Comparison of ENCODE assay signal across 8 cellular contexts in the genomic region with DNA sequence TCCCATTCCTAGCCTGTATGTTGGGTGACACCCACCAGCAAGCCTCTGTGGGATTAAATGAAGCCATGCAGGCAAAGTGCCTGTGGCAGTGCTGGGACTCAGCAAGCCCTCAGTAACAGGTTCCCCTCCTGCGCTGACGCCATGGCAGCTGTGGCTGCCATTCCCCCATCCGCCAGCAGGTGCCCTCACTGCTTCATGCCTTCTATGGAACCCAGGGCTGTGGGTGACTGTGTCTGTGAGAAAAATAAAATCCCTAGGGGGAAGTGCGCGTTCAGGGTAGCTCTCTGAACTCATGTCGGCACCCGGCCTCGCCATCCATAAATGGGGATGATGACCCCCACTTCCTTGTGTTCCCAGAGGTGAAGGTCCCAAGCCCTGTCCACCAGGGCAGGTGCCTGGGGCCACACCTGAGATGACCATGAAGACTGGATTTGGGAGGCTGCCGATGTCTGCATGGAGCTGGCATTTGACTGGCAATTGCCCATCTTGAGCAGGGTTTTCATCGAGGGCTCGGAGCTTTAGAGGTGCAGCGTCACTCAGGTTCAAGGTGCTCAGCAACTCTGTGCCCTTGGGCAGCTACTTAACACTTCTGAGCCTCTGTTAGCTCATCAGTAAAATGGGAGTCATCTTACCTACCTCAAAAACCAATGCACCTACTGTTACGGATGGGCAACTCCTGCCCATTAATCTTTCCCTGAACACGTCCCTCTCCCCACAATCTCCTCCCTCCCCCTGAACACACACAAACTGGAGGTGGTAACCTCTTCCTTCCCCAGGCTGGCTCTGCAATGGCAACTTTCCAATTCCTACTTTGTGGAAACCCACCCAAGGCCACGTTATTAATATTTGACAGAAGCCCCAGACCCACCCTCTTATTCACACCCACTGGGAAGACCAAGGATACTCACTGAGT. TPM values are rescaled to one million over a fixed set of nuclear protein-coding genes. Genes with fewer than 3 reads are reported as not detected.
A peak's percentile ranks its signal among the peaks of the same experiment; 100 is the strongest.
DNase-seq lines count a peak whose midpoint lies in the region; FAIRE-seq and TF ChIP-seq lines count a peak whose summit lies in the region.

No MANE protein-coding gene starts in this region.

- no peaks in the 10 kb centered on the region for H3K4me1 ChIP-seq in SJCRH30
- peaks cover 6% of the 10 kb centered on the region for H3K4me1 ChIP-seq in prostate gland (replicated peaks)
- peaks cover 6% of the 10 kb centered on the region for H3K4me1 ChIP-seq in vagina

- TF ChIP-seq POLR2A in H54 (IDR thresholded peaks at IDR 0.05; ENCODE audit: low read depth, low read length) (no peak), prostate gland (IDR thresholded peaks at IDR 0.05) (no peak), vagina (IDR thresholded peaks at IDR 0.05) (no peak)

- POLR2A ChIA-PET in GM10248 (lab: Yijun Ruan, JAX), result no interaction called here

- intact Hi-C loops in prostate gland (cut with DNase I) (loop anchor here (1.0 kb wide), 1 partner anchor 93 kb away; no protein-coding TSS in a partner anchor), vagina (cut with DNase I) (no loop called here)

- H3K27me3 ChIP-seq in SJCRH30 (peaks cover 4% of the 10 kb centered on the region; the same call in 1 of the 2 replicates), prostate gland (replicated peaks; ENCODE audit: insufficient read depth) (peaks cover 20% of the 10 kb centered on the region), vagina (no peaks in the 10 kb centered on the region)

- H3K27ac ChIP-seq in SJCRH30 (no peak overlapping the region), prostate gland (no peak overlapping the region), vagina (no peak overlapping the region)

- DNase-seq in GM10248 (ENCODE audit: extremely low spot score) (peak; percentile 85), H54 (ENCODE audit: insufficient read length, low spot score) (peak; percentile 81), LNCaP clone FGC (ENCODE audit: low read depth) (no peak), SJCRH30 (peak; percentile 61 to 84), globus pallidus (ENCODE audit: low spot score) (peak; percentile 91), prostate gland (ENCODE audit: low spot score) (peak; percentile 24), vagina (ENCODE audit: extremely low spot score in 2 of 2) (no peak)
- DNase-seq in activated gamma-delta T cell treated with anti-CD3 and anti-CD28 coated beads, Interleukin-2, amount 50 U/mL, for 16 hours (ENCODE audit: low read depth), result peak; percentile 69

- CTCF ChIA-PET in GM10248 (lab: Yijun Ruan, JAX), result interaction anchor here (0.6 to 6.7 kb wide), 26 partner anchors 9 to 176 kb away, joined by 3 to 141 read pairs (median 6); partner anchors contain the start of genes MRPS5 and ZNF2

- WGBS in prostate gland, result 17% methylated on average over 15 of the region's 15 CpGs

- FAIRE-seq in H54 (lab: Jason Lieb, UNC), result peak; percentile 50

- no peaks in the 10 kb centered on the region for H3K9me3 ChIP-seq in SJCRH30 (replicated peaks)
- H3K9me3 ChIP-seq in prostate gland, result no peaks in the 10 kb centered on the region
- no peaks in the 10 kb centered on the region for H3K9me3 ChIP-seq in vagina

- H3K4me3 ChIP-seq in LNCaP clone FGC (ENCODE audit: low read depth, low read length) (no peak overlapping the region), SJCRH30 (no peak overlapping the region), prostate gland (no peak overlapping the region), vagina (no peak overlapping the region)

- TF ChIP-seq CTCF in GM10248 (IDR thresholded peaks at IDR 0.05; ENCODE audit: control extremely low read depth, extremely low read depth, low read depth, missing control alignments) (peak; percentile 98), LNCaP clone FGC (IDR thresholded peaks at IDR 0.05; ENCODE audit: control insufficient read depth, extremely low read depth, insufficient read depth) (peak; percentile 90), prostate gland (IDR thresholded peaks at IDR 0.05) (peak; percentile 72 to 82 (median 80)), vagina (IDR thresholded peaks at IDR 0.05) (peak; percentile 21 to 52 (median 38))

- no peaks in the 10 kb centered on the region for H3K36me3 ChIP-seq in SJCRH30
- no peaks in the 10 kb centered on the region for H3K36me3 ChIP-seq in prostate gland
- H3K36me3 ChIP-seq in vagina, result no peaks in the 10 kb centered on the region

RNA-seq across cellular contexts. Expression of gene MAL, which starts 2.9 kb away (rescaled TPM):
- not detected in 2 replicates for total RNA-seq in SJCRH30 (2014; rRNA removed; shearing (Covaris generic))
- 1 to 10 TPM; 3.1 to 8.0 TPM for total RNA-seq in prostate gland
- total RNA-seq in vagina, result 71.0 TPM

Comparison
In these comparisons a context has a peak if more than half of its experiments do, and no peak if none do; other contexts are left out.
1. DNase-seq: peak in GM10248 (single experiment), H54 (single experiment), SJCRH30 (2 of 2), activated gamma-delta T cell treated with anti-CD3 and anti-CD28 coated beads, Interleukin-2, amount 50 U/mL, for 16 hours (single experiment), globus pallidus (single experiment) and prostate gland (single experiment); none in LNCaP clone FGC (single experiment) and vagina (0 of 2).
2. CTCF ChIP-seq: peak in every context shown above with its lines; median percentile 98 in GM10248; 90 in LNCaP clone FGC; 80 in prostate gland; 38 in vagina.